Comparison of ENCODE assay signal across 1 cellular context in genomic region chr20:44579313-44580090, GRCh38.
TF ChIP-seq lines count a peak whose summit lies in the region.

No MANE protein-coding gene starts in this region.

TF ChIP-seq in endothelial cell of umbilical vein, 7 proteins besides CTCF, POLR2A, EP300 and RAD21 (continued from another document):
- TF ChIP-seq MAX (IDR thresholded peaks at IDR 0.05; ENCODE audit: insufficient read depth, insufficient read length) (no peak), JUN (IDR thresholded peaks at IDR 0.05; ENCODE audit: borderline replicate concordance, insufficient read depth, insufficient read length, low read depth) (peak; percentile 35), FOS (IDR thresholded peaks at IDR 0.05; ENCODE audit: borderline replicate concordance, insufficient read depth, low read length) (peak; percentile 60)
